22 cellular contexts compared by ENCODE assay signal in the genomic region with DNA sequence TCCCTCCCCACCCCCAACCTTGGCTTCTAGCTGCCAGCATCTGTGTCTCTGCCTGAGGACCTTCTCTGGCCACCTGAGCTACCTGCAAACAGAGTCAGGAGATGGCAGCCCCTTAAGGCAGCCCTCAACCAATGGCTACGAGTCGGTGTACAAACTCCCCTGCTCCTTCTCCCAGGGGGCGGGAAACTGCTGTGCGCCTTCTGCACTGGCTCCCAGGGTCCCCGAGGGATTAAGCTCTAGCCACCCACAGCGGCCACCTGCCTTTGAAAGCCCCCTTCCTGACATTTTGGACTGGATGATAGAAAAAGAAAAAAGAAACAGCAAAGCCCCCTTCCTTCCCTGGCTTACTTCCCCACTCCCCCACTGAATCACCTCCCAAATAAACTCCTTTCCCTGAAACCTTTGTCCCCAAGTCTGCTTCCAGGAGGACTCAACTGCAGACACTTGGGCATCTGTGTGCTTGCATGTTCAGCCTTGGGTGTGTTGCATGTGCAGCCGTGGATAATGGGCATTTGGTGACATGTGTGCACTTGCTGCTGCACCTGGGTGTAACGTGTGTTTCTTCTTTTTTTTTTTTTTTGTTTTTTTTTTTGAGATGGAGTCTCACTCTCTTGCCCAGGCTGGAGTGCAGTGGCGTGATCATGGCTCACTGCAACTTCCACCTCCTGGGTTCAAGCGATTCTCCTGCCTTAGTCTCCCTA. TPM values are rescaled to one million over a fixed set of nuclear protein-coding genes. Genes with fewer than 3 reads are reported as not detected.
DNase-seq lines count a peak whose midpoint lies in the region; ATAC-seq and TF ChIP-seq lines count a peak whose summit lies in the region.
"Had no signal": no experiment of that assay in that cellular context is flagged by ENCODE, and none has a peak within 500 bp of the region (broad histone marks: within the 10 kb centered on the region; RNA-seq: fewer than 3 reads in every experiment).

No MANE protein-coding gene starts in this region.

- no peak overlapping the region for H4K5ac ChIP-seq in H9 (ENCODE audit: insufficient read length, low read depth, low read length)

- H3K79me1 ChIP-seq in H9 (ENCODE audit: insufficient read depth, low read depth, low read length, poor library complexity, severe bottlenecking): no peaks in the 10 kb centered on the region

- no peak overlapping the region for H2BK12ac ChIP-seq in H9 (ENCODE audit: insufficient read length, low read depth, low read length)

- H3K18ac ChIP-seq in H9 (ENCODE audit: insufficient read length, low read depth, low read length): no peak overlapping the region

- no peak overlapping the region for H2BK20ac ChIP-seq in H9 (ENCODE audit: low read depth, low read length, poor library complexity, severe bottlenecking)

- no peaks in the 10 kb centered on the region for H3K4me1 ChIP-seq in H9 (ENCODE audit: insufficient read depth, low read length)

- no peak overlapping the region for H3K14ac ChIP-seq in H9 (ENCODE audit: insufficient read depth, low read length)

- H3K4me3 Mint-ChIP-seq in progenitor cell of endocrine pancreas (ENCODE audit: low read depth): no peak overlapping the region
- no peak overlapping the region for H3K4me3 Mint-ChIP-seq in H9

- no peaks in the 10 kb centered on the region for H3K36me3 ChIP-seq in H7 (replicated peaks; ENCODE audit: control insufficient read depth, insufficient read depth, low read length)
- H3K36me3 ChIP-seq: MG63 had no signal

- WGBS in H9 (ENCODE audit: extremely low coverage, insufficient read length, low lambda C conversion rate): no CpG with 5 or more reads among the region's 10 CpGs

- no peak for ATAC-seq in activated naive CD4-positive, alpha-beta T cell treated with anti-CD3 and anti-CD28 coated beads, Interleukin-2, amount 50 U/mL, for 72 hours

- DNase-seq in H7 (peak; percentile 51), NCI-H2171 treated with DMSO at 0.1 percent for 48 hours (lab: John Stamatoyannopoulos, UW) (peak; percentile 63), progenitor cell of endocrine pancreas (ENCODE audit: low spot score, unreplicated experiment) (no peak), DMS153 (lab: John Stamatoyannopoulos, UW) (no peak), H9 (no peak), NCI-H2081 treated with DMSO at 0.1 percent for 48 hours (lab: John Stamatoyannopoulos, UW) (no peak)
- DNase-seq in activated naive CD4-positive, alpha-beta T cell treated with anti-CD3 and anti-CD28 coated beads, Interleukin-2, amount 50 U/mL, for 72 hours (ENCODE audit: low spot score in 2 of 2): no peak
- DNase-seq: AML-193, DMS 273 treated with DMSO at 0.1 percent for 48 hours, GDM1, HCEC 1CT, Kasumi-1, MG63, NCI-H1092, NCI-H1694, NCI-H2107, NCI-H526 treated with DMSO at 0.1 percent for 48 hours, RPMI8226, SIG-M5, T-helper 1 cell had no signal

- H3K9me3 ChIP-seq in H9 (ENCODE audit: control insufficient read depth, low read depth, low read length): no peaks in the 10 kb centered on the region
- H3K9me3 ChIP-seq: MG63 had no signal

- no peak overlapping the region for H3K23ac ChIP-seq in H9 (ENCODE audit: insufficient read length, low read depth, low read length)

- H2AFZ ChIP-seq in H9 (ENCODE audit: low read length): no peak overlapping the region

- no peak overlapping the region for H3K9ac ChIP-seq in H9 (ENCODE audit: extremely low read depth, insufficient read length, low read length)

- TF ChIP-seq CTCF in progenitor cell of endocrine pancreas (IDR thresholded peaks at IDR 0.05; ENCODE audit: unreplicated experiment) (no peak), H9 (conservative IDR thresholded peaks at IDR 0.05) (no peak)

- H3K4me1 Mint-ChIP-seq in progenitor cell of endocrine pancreas (ENCODE audit: low read depth): no peaks in the 10 kb centered on the region
- H3K4me1 Mint-ChIP-seq in H9: peaks cover 7 to 24% of the 10 kb centered on the region in 2 experiments

- H4K8ac ChIP-seq in H9 (replicated peaks; ENCODE audit: insufficient read length, low read depth, low read length): no peak overlapping the region

- H3K4me3 ChIP-seq in H7 (ENCODE audit: insufficient read depth, low read depth, low read length): no peak overlapping the region
- H3K4me3 ChIP-seq: MG63 had no signal

- H3K56ac ChIP-seq in H9 (ENCODE audit: insufficient read length, low read depth, low read length): no peak overlapping the region

- H3K36me3 Mint-ChIP-seq in progenitor cell of endocrine pancreas (ENCODE audit: insufficient read depth): no peaks in the 10 kb centered on the region
- H3K36me3 Mint-ChIP-seq in activated naive CD4-positive, alpha-beta T cell treated with anti-CD3 and anti-CD28 coated beads, Interleukin-2, amount 50 U/mL, for 72 hours: no peaks in the 10 kb centered on the region
- no peaks in the 10 kb centered on the region for H3K36me3 Mint-ChIP-seq in H9 (ENCODE audit: insufficient read depth in 1 of 3, low read depth in 3 of 3)

- peaks cover 4% of the 10 kb centered on the region for H3K27me3 Mint-ChIP-seq in progenitor cell of endocrine pancreas
- peaks cover 9% of the 10 kb centered on the region for H3K27me3 Mint-ChIP-seq in H9 (ENCODE audit: low read depth)

- H3T11ph ChIP-seq in H9 (ENCODE audit: low read length): no peak overlapping the region

- H3K4me2 ChIP-seq in H9 (ENCODE audit: insufficient read depth, insufficient read length, low read length): no peak overlapping the region

- no peaks in the 10 kb centered on the region for H3K27me3 ChIP-seq in H7 (ENCODE audit: control insufficient read depth, insufficient read depth, low read length)
- H3K27me3 ChIP-seq in layer of hippocampus (ENCODE audit: control insufficient read depth, insufficient read depth, low read length): peaks cover 3% of the 10 kb centered on the region
- no peaks in the 10 kb centered on the region for H3K27me3 ChIP-seq in H9 (ENCODE audit: insufficient read depth, low read length)
- H3K27me3 ChIP-seq: MG63 had no signal

- H3K9me3 Mint-ChIP-seq in progenitor cell of endocrine pancreas (ENCODE audit: low read depth): no peaks in the 10 kb centered on the region
- no peaks in the 10 kb centered on the region for H3K9me3 Mint-ChIP-seq in activated naive CD4-positive, alpha-beta T cell treated with anti-CD3 and anti-CD28 coated beads, Interleukin-2, amount 50 U/mL, for 72 hours
- H3K9me3 Mint-ChIP-seq in H9: no peaks in the 10 kb centered on the region

- H2BK15ac ChIP-seq in H9 (ENCODE audit: low read depth, low read length): no peak overlapping the region

- no peak overlapping the region for H2BK120ac ChIP-seq in H9 (ENCODE audit: low read depth, low read length, poor library complexity, severe bottlenecking)

- H2BK5ac ChIP-seq in H9 (ENCODE audit: insufficient read length, low read length): no peak overlapping the region

- H2AK5ac ChIP-seq in H9 (ENCODE audit: insufficient read length, low read length): no peak overlapping the region

- peak overlapping the region; percentile 65 for H3K27ac ChIP-seq in layer of hippocampus (ENCODE audit: low read depth, low read length)
- no peak overlapping the region for H3K27ac ChIP-seq in H9 (ENCODE audit: insufficient read length, low read depth, low read length)

- no peak overlapping the region for H4K91ac ChIP-seq in H9 (ENCODE audit: insufficient read length, low read depth, low read length)

- H3K79me2 ChIP-seq in H9 (ENCODE audit: insufficient read depth, low read length): no peaks in the 10 kb centered on the region

- H3K27ac Mint-ChIP-seq in progenitor cell of endocrine pancreas (peak overlapping the region; percentile 26), H9 (peak overlapping the region in 1 of 3 experiments; percentile 41; a peak in 1 of 7 replicates)
- no peak overlapping the region for H3K27ac Mint-ChIP-seq in activated naive CD4-positive, alpha-beta T cell treated with anti-CD3 and anti-CD28 coated beads, Interleukin-2, amount 50 U/mL, for 72 hours

- H3K23me2 ChIP-seq in H9 (ENCODE audit: insufficient read length, low read depth, low read length, poor library complexity, severe bottlenecking): no peaks in the 10 kb centered on the region

- H4K20me1 ChIP-seq in H9 (ENCODE audit: control insufficient read depth, insufficient read depth, insufficient read length): no peaks in the 10 kb centered on the region

- H3K4ac ChIP-seq in H9 (ENCODE audit: low read depth, low read length): no peak overlapping the region

RNA-seq across cellular contexts. Expression of a gene that starts 6.0 kb away (rescaled TPM):
- total RNA-seq in H7 (2014; rRNA removed; shearing (Covaris generic)): 0.33 and 0.66 TPM in 2 replicates
- total RNA-seq in progenitor cell of endocrine pancreas: not detected in 2 replicates
- total RNA-seq in activated naive CD4-positive, alpha-beta T cell treated with anti-CD3 and anti-CD28 coated beads, Interleukin-2, amount 50 U/mL, for 72 hours: not detected
- 0.13 TPM in 1 of 2 replicates, not detected in the other for total RNA-seq in H9 (2021)
- total RNA-seq: Daoy had no signal

RNA-seq across cellular contexts. Expression of a gene that starts 24.5 kb away (rescaled TPM):
- total RNA-seq in H7 (2014; rRNA removed; shearing (Covaris generic)): 3.3 and 4.1 TPM in 2 replicates
- 14.0 and 17.2 TPM in 2 replicates for total RNA-seq in progenitor cell of endocrine pancreas
- 1 to 10 TPM in 1 of 2 donors, not detected in 1; 2.9 TPM for total RNA-seq in activated naive CD4-positive, alpha-beta T cell treated with anti-CD3 and anti-CD28 coated beads, Interleukin-2, amount 50 U/mL, for 72 hours
- total RNA-seq in H9 (2021): 0.46 and 1.1 TPM in 2 replicates

RNA-seq across cellular contexts. Expression of a gene that starts 39.3 kb away (rescaled TPM):
- total RNA-seq in H7 (2014; rRNA removed; shearing (Covaris generic)): 12.6 and 12.7 TPM in 2 replicates
- total RNA-seq in progenitor cell of endocrine pancreas (47.7 and 48.0 TPM in 2 replicates), H9 (2021) (31.4 and 35.6 TPM in 2 replicates)
- 10 to 100 TPM; 14.7 to 14.9 TPM for total RNA-seq in activated naive CD4-positive, alpha-beta T cell treated with anti-CD3 and anti-CD28 coated beads, Interleukin-2, amount 50 U/mL, for 72 hours

Comparison
In these comparisons a context has a peak if more than half of its experiments do, and no peak if none do; other contexts are left out.
1. DNase-seq: peak in H7 (single experiment) and NCI-H2171 treated with DMSO at 0.1 percent for 48 hours (single experiment); none in progenitor cell of endocrine pancreas (single experiment), DMS153 (single experiment), activated naive CD4-positive, alpha-beta T cell treated with anti-CD3 and anti-CD28 coated beads, Interleukin-2, amount 50 U/mL, for 72 hours (0 of 2), H9 (single experiment) and NCI-H2081 treated with DMSO at 0.1 percent for 48 hours (single experiment).